In the genomic region with DNA sequence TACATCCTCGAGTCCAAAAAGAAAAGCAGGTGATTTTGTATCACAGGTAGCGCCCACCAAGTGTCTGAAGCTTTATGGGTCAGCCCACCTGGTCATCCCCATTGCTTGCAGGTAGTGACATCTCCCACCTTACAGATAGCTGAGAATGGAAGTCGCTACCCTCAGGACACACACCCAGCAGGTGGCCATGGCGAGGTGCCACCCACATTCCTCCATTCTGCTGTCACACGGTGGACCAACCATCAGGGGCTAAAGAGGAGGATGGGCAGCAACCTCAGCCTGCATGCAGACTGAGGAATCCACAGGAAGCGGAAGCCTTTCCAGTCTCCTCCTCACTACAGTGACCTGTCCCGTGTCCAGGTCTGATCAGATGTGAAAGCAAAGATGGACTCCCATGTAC, we compare ENCODE assay signal across 22 cellular contexts.
"Had no signal": no experiment of that assay in that cellular context is flagged by ENCODE, and none has a peak within 500 bp of the region (broad histone marks: within the 10 kb centered on the region; RNA-seq: fewer than 3 reads in every experiment).

No MANE protein-coding gene starts in this region.

- H3K27me3 ChIP-seq: dorsolateral prefrontal cortex, left lung had no signal

- H3K4me3 ChIP-seq: coronary artery, dorsolateral prefrontal cortex, esophagus squamous epithelium, gastrocnemius medialis, heart right ventricle, left lung, lower lobe of right lung had no signal

- H3K36me3 ChIP-seq: esophagus squamous epithelium, gastrocnemius medialis, heart right ventricle, left lung, lower lobe of right lung had no signal

- ATAC-seq: esophagus mucosa, gastrocnemius medialis, heart right ventricle, left cardiac atrium, left lung, left ventricle myocardium superior, lower lobe of right lung had no signal

- DNase-seq: dermis blood vessel endothelial cell; dorsolateral prefrontal cortex; effector CD4-positive, alpha-beta T cell; effector memory CD4-positive, alpha-beta T cell; erythroblast; esophagus squamous epithelium; foreskin fibroblast; foreskin melanocyte; gastrocnemius medialis; glutamatergic neuron; head of caudate nucleus; heart right ventricle; hippocampal formation; left cardiac atrium; left lung; left ventricle myocardium superior; lower lobe of right lung; mesenchymal stem cell; midbrain had no signal

- H3K27ac ChIP-seq: coronary artery, dorsolateral prefrontal cortex, epithelial cell of prostate, esophagus squamous epithelium, gastrocnemius medialis, heart right ventricle, left lung, lower lobe of right lung had no signal

- H3K9me3 ChIP-seq: esophagus squamous epithelium, gastrocnemius medialis, heart right ventricle, left lung, lower lobe of right lung had no signal

- H3K4me1 ChIP-seq: esophagus squamous epithelium, gastrocnemius medialis, heart right ventricle, left lung, lower lobe of right lung had no signal
